In genomic region chr1:15847100-15847892, GRCh38 we compare ENCODE assay signal across 8 cellular contexts. TPM values are rescaled to one million over a fixed set of nuclear protein-coding genes. Genes with fewer than 3 reads are reported as not detected.
DNase-seq lines count a peak whose midpoint lies in the region; TF ChIP-seq lines count a peak whose summit lies in the region.

Gene SPEN (plus strand): TSS chr1:15847707. CDS start chr1:15848068, 361 bp downstream.

- peak within 1 kb of the TSS; percentile 96 for H2AK5ac ChIP-seq in neuronal stem cell (ENCODE audit: low read depth, low read length)

- H3K18ac ChIP-seq in neuronal stem cell (ENCODE audit: low read length) = peak within 1 kb of the TSS; percentile 98

- in situ Hi-C loops in SK-MEL-5 (cut with HindIII; ENCODE audit: low pct_unique_long_range_greater_than_20kb, low sequenced_read_pairs) = no loop called here

- H3K4me1 ChIP-seq in neuronal stem cell (ENCODE audit: control insufficient read depth in 2 of 2, insufficient read depth in 1 of 2, low read depth in 1 of 2, low read length in 2 of 2) (peaks cover 5 to 26% of the 10 kb centered on the region in 2 donors), subcutaneous abdominal adipose tissue (ENCODE audit: control insufficient read depth in 5 of 5, insufficient read depth in 5 of 5, low read length in 5 of 5) (peaks cover 2 to 45% (median 44%) of the 10 kb centered on the region in 5 donors)

- H3K9ac ChIP-seq in neuronal stem cell (ENCODE audit: low read depth, low read length, poor library complexity) (peak within 1 kb of the TSS; percentile 94), subcutaneous abdominal adipose tissue (ENCODE audit: low read length in 5 of 5) (peak within 1 kb of the TSS; percentile 78 to 97 (median 94))

- H3K27ac ChIP-seq in neuronal stem cell (replicated peaks; ENCODE audit: low read length) = peak within 1 kb of the TSS; percentile 90
- H3K27ac ChIP-seq in subcutaneous abdominal adipose tissue (ENCODE audit: low read depth, low read length) = peak within 1 kb of the TSS; percentile 95

- H3K36me3 ChIP-seq in neuronal stem cell (replicated peaks in 1 of 2; ENCODE audit: control insufficient read depth in 2 of 2, insufficient read depth in 2 of 2, low read length in 2 of 2) (no peaks in the 10 kb centered on the region), subcutaneous abdominal adipose tissue (ENCODE audit: control insufficient read depth in 5 of 5, insufficient read depth in 5 of 5, low read length in 5 of 5) (no peaks in the 10 kb centered on the region)

- no peak for TF ChIP-seq CTCF in HFF-Myc (IDR thresholded peaks at IDR 0.05; ENCODE audit: low read depth, low read length, missing control alignments)

- no peak within 1 kb of the TSS for H4K8ac ChIP-seq in neuronal stem cell (ENCODE audit: low read depth, low read length)

- no peak within 1 kb of the TSS for H2BK120ac ChIP-seq in neuronal stem cell (ENCODE audit: low read depth, low read length)

- peaks cover 5% of the 10 kb centered on the region for H3K79me1 ChIP-seq in neuronal stem cell (ENCODE audit: low read depth, low read length)

- peak; percentile 98 for DNase-seq in GM03348 (ENCODE audit: low spot score)
- DNase-seq in HFF-Myc (ENCODE audit: extremely low read depth, low read depth) = peak; percentile 64
- DNase-seq in NAMALWA (ENCODE audit: low spot score) = peak; percentile 100
- peak; percentile 95 for DNase-seq in SK-MEL-5 (ENCODE audit: low read depth, low spot score)
- DNase-seq in activated naive CD4-positive, alpha-beta T cell treated with Interleukin-2 at 50 U/mL for 16 hours = peak; percentile 98
- peak; percentile 95 for DNase-seq in foreskin melanocyte
- DNase-seq in neuronal stem cell (ENCODE audit: low spot score) = peak; percentile 98

- H3K4me2 ChIP-seq in neuronal stem cell (ENCODE audit: insufficient read depth, low read length, poor library complexity, severe bottlenecking) = peak within 1 kb of the TSS; percentile 94

- peak within 1 kb of the TSS; percentile 75 for H3K4me3 ChIP-seq in HFF-Myc (replicated peaks; ENCODE audit: low read depth, low read length)
- peak within 1 kb of the TSS; percentile 88 to 97 for H3K4me3 ChIP-seq in neuronal stem cell (ENCODE audit: low read length in 2 of 2)
- peak within 1 kb of the TSS; percentile 83 to 98 (median 95) for H3K4me3 ChIP-seq in subcutaneous abdominal adipose tissue (ENCODE audit: low read depth in 1 of 5, low read length in 5 of 5)

- H3K23ac ChIP-seq in neuronal stem cell (ENCODE audit: low read depth, low read length, poor library complexity) = peak within 1 kb of the TSS; percentile 97

- H3K4ac ChIP-seq in neuronal stem cell (ENCODE audit: low read length) = peak within 1 kb of the TSS; percentile 66

- no peak within 1 kb of the TSS for H2BK12ac ChIP-seq in neuronal stem cell (ENCODE audit: low read length)

- H2BK15ac ChIP-seq in neuronal stem cell (ENCODE audit: low read length) = peak within 1 kb of the TSS; percentile 26

- H2BK5ac ChIP-seq in neuronal stem cell (ENCODE audit: low read length) = peak within 1 kb of the TSS; percentile 97

- no CpG with 5 or more reads among the region's 86 CpGs for WGBS in neuronal stem cell (ENCODE audit: extremely low coverage in 2 of 2, insufficient read length in 2 of 2, insufficient replicate concordance in 1 of 2), 2 donors

- H3K9me3 ChIP-seq in neuronal stem cell (replicated peaks in 1 of 2; ENCODE audit: control insufficient read depth in 2 of 2, insufficient read depth in 1 of 2, low read depth in 1 of 2, low read length in 2 of 2) (no peaks in the 10 kb centered on the region), subcutaneous abdominal adipose tissue (ENCODE audit: control insufficient read depth in 5 of 5, low read length in 5 of 5) (no peaks in the 10 kb centered on the region)

- peak within 1 kb of the TSS; percentile 89 for H3K14ac ChIP-seq in neuronal stem cell (ENCODE audit: low read length)

- H2AFZ ChIP-seq in neuronal stem cell (ENCODE audit: low read length) = peak within 1 kb of the TSS; percentile 81

- H3K27me3 ChIP-seq in neuronal stem cell (ENCODE audit: control insufficient read depth in 3 of 3, insufficient read depth in 3 of 3, low read depth in 1 of 3, low read length in 3 of 3) = no peaks in the 10 kb centered on the region
- no peaks in the 10 kb centered on the region for H3K27me3 ChIP-seq in subcutaneous abdominal adipose tissue (ENCODE audit: control insufficient read depth in 5 of 5, insufficient read depth in 4 of 5, low read length in 5 of 5)

- H4K91ac ChIP-seq in neuronal stem cell (ENCODE audit: low read depth, low read length, poor library complexity) = no peak within 1 kb of the TSS

RNA-seq across cellular contexts. Expression of gene SPEN, which starts in this region (rescaled TPM):
- total RNA-seq in SK-MEL-5 (2014; rRNA removed; shearing (Covaris generic)) = 10.1 and 11.5 TPM in 2 replicates
- polyA plus RNA-seq in SK-MEL-5 (2015; cell fraction: cytosol; rRNA removed) = 11.1 and 18.1 TPM in 2 replicates
- polyA plus RNA-seq in SK-MEL-5 (2015; cell fraction: nucleus; rRNA removed) = 21.4 and 31.5 TPM in 2 replicates
- polyA plus RNA-seq in neuronal stem cell (2013, experiment 1 of 2) = 26.1 TPM
- polyA plus RNA-seq in neuronal stem cell (2013, experiment 2 of 2) = 25.9 TPM

Comparison
In these comparisons a context has a peak if more than half of its experiments do, and no peak if none do; other contexts are left out.
1. Peak in every context shown above with its lines: DNase-seq, H3K4me3 ChIP-seq and H3K27ac ChIP-seq.